In the genomic region with DNA sequence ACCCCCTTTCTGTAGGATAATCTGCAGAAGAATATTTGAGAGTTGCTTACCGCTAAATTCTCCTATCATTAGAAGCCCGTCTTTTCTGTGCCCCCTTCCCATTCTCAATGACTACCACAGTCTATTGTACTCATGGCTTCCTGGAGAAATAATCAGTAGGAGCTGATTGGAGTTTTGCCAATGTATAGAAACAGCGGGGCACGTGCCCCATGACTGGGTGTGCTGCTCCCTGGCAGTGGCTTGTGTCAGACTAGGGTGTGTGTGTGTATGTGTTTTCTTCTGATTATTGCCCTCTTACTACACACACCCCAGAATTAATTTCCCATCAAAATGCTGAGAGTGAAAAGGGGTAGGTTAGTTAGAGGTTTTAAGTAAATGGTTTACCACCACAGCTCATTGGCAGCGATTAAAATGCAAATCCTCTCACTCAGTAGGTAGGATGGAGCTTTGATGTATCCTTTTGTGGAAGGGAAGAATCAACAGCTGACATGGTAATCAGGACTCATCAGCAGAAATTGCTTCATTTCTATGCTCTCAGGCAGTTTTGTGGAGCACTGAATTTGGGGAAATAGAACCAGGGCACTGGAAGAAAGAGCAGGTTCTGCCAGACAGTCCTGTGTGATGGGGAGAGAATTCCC, we compare ENCODE assay signal across 13 cellular contexts.
"Had no signal": no experiment of that assay in that cellular context is flagged by ENCODE, and none has a peak within 500 bp of the region (broad histone marks: within the 10 kb centered on the region; RNA-seq: fewer than 3 reads in every experiment).

No MANE protein-coding gene starts in this region.

- H3K4me1 ChIP-seq: pancreas had no signal

- H3K9me3 Mint-ChIP-seq: neural crest cell had no signal

- DNase-seq: activated CD4-positive, alpha-beta T cell treated with anti-CD3 and anti-CD28 coated beads, Interleukin-2, amount 50 U/mL, for 48 hours; activated CD4-positive, CD25-positive, alpha-beta regulatory T cell treated with anti-CD3 and anti-CD28 coated beads, Interleukin-2, amount 50 U/mL, for 72 hours; activated gamma-delta T cell treated with Interleukin-2 at 50 U/mL for 16 hours; activated naive CD8-positive, alpha-beta T cell treated with anti-CD3 and anti-CD28 coated beads, Interleukin-2, amount 10 ng/mL, durations not matched to agents 7 days and 5 days; activated T-cell treated with anti-CD3 and anti-CD28 coated beads, Interleukin-2, amount 50 U/mL, for 48 hours; anterior cingulate cortex; foreskin melanocyte; kidney; pancreas; retina had no signal

- H3K4me3 Mint-ChIP-seq: activated naive CD8-positive, alpha-beta T cell treated with anti-CD3 and anti-CD28 coated beads, Interleukin-2, amount 10 ng/mL, durations not matched to agents 7 days and 5 days; neural crest cell had no signal

- ATAC-seq: pancreas had no signal

- H3K27ac ChIP-seq: breast epithelium, pancreas, tibial nerve had no signal

- H3K36me3 ChIP-seq: breast epithelium, pancreas, tibial nerve had no signal

- H3K4me3 ChIP-seq: breast epithelium, pancreas, tibial nerve had no signal

- H3K36me3 Mint-ChIP-seq: activated naive CD8-positive, alpha-beta T cell treated with anti-CD3 and anti-CD28 coated beads, Interleukin-2, amount 10 ng/mL, durations not matched to agents 7 days and 5 days had no signal

- H3K27me3 ChIP-seq: breast epithelium, pancreas, tibial nerve had no signal

- H3K27ac Mint-ChIP-seq: activated naive CD8-positive, alpha-beta T cell treated with anti-CD3 and anti-CD28 coated beads, Interleukin-2, amount 10 ng/mL, durations not matched to agents 7 days and 5 days had no signal
